1 cellular context compared by ENCODE assay signal in genomic region chr2:69724540-69725159, GRCh38.
TF ChIP-seq lines count a peak whose summit lies in the region.

No MANE protein-coding gene starts in this region.

TF ChIP-seq in K562, 482 proteins besides CTCF, POLR2A, EP300 and RAD21 (continued from another document and continues in another):
- TF ChIP-seq PRDM10 (IDR thresholded peaks at IDR 0.05; ENCODE audit: partially characterized antibody): no peak
- no peak for TF ChIP-seq ZSCAN32 (CRISPR knock-in tag; IDR thresholded peaks at IDR 0.05)
- no peak for TF ChIP-seq NCOR1 (IDR thresholded peaks at IDR 0.05)
- no peak for TF ChIP-seq PBX2 (CRISPR knock-in tag; IDR thresholded peaks at IDR 0.05; ENCODE audit: low read depth)
- TF ChIP-seq PBX2 (tag; conservative IDR thresholded peaks at IDR 0.05; ENCODE audit: low read depth): no peak
- TF ChIP-seq BCLAF1 (IDR thresholded peaks at IDR 0.05; ENCODE audit: borderline replicate concordance in 1 of 2, control insufficient read depth in 1 of 2, low read depth in 2 of 2, low read length in 1 of 2): no peak
- TF ChIP-seq FOXK1 (CRISPR knock-in tag; IDR thresholded peaks at IDR 0.05; ENCODE audit: borderline replicate concordance): no peak
- no peak for TF ChIP-seq ZC3H8 (IDR thresholded peaks at IDR 0.05)
- no peak for TF ChIP-seq ZBTB2 (IDR thresholded peaks at IDR 0.05)
- TF ChIP-seq THRA (IDR thresholded peaks at IDR 0.05): no peak
- TF ChIP-seq WHSC1 (IDR thresholded peaks at IDR 0.05; ENCODE audit: low read length): no peak
- TF ChIP-seq ZNF280B (CRISPR knock-in tag; IDR thresholded peaks at IDR 0.05): no peak
- TF ChIP-seq ZNF318 (IDR thresholded peaks at IDR 0.05; ENCODE audit: borderline replicate concordance in 1 of 2, low read depth in 1 of 2): no peak
- TF ChIP-seq NFIC (IDR thresholded peaks at IDR 0.05): no peak
- no peak for TF ChIP-seq HMGN3 (IDR thresholded peaks at IDR 0.05; ENCODE audit: borderline replicate concordance, extremely low read depth, insufficient read length, low read depth, low read length)
- peak; percentile 22; the same call in 1 of the 2 replicates for TF ChIP-seq GABPB1 (CRISPR knock-in tag; IDR thresholded peaks at IDR 0.05)
- TF ChIP-seq MECOM (CRISPR knock-in tag; IDR thresholded peaks at IDR 0.05): peak; percentile 23; the same call in 1 of the 2 replicates
- no peak for TF ChIP-seq PTTG1 (tag; IDR thresholded peaks at IDR 0.05; ENCODE audit: low read depth)
- TF ChIP-seq GATAD2B (IDR thresholded peaks at IDR 0.05; ENCODE audit: borderline replicate concordance): no peak; the same call in 1 of the 2 replicates
- TF ChIP-seq ZNF639 (CRISPR knock-in tag; conservative IDR thresholded peaks at IDR 0.05 in 1 of 2, IDR thresholded peaks at IDR 0.05 in 1 of 2): no peak
- peak; percentile 69; the same call in 1 of the 2 replicates for TF ChIP-seq MTA1 (IDR thresholded peaks at IDR 0.05; ENCODE audit: borderline replicate concordance)
- no peak for TF ChIP-seq POLR2H (tag; IDR thresholded peaks at IDR 0.05; ENCODE audit: low read depth)
- TF ChIP-seq MYNN (IDR thresholded peaks at IDR 0.05): peak; percentile 46; the same call in 1 of the 2 replicates
- TF ChIP-seq MYNN (CRISPR knock-in tag; IDR thresholded peaks at IDR 0.05): no peak
- TF ChIP-seq FOXP4 (CRISPR knock-in tag; IDR thresholded peaks at IDR 0.05; ENCODE audit: borderline replicate concordance): no peak
